Comparison of ENCODE assay signal across 22 cellular contexts in the genomic region with DNA sequence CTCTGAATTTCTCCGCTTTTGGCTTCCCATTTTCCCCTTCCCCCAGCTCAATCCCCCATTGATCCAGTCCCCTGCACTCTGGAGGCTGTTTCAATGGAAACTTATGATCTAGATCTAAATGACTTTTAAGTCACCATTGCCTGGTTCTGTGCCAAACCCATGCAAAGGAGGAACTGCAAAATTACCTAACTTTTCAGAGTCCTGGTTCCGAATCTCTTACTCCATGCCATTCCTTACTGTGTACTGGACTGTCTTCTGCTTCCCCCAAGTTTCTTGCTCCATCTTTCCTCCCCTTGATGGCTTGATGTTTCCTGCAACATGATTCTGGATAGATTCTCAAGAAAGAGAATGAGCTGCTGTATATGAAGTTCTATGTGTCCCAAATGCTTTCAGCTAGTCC.
"Had no signal": no experiment of that assay in that cellular context is flagged by ENCODE, and none has a peak within 500 bp of the region (broad histone marks: within the 10 kb centered on the region; RNA-seq: fewer than 3 reads in every experiment).

No MANE protein-coding gene starts in this region.

- H3K4me3 ChIP-seq: colonic mucosa, esophagus muscularis mucosa, gastroesophageal sphincter, heart left ventricle, hepatocyte, left lung, lower lobe of right lung, mucosa of descending colon had no signal

- DNase-seq: colonic mucosa; cortex of kidney; effector CD8-positive, alpha-beta T cell; foreskin keratinocyte; heart left ventricle; hypothalamus; immature natural killer cell; islet precursor cell; kidney; left cardiac atrium; left lung; left ventricle myocardium superior; lower lobe of right lung; mesenchymal stem cell; mucosa of descending colon; naive B cell; naive thymus-derived CD8-positive, alpha-beta T cell had no signal

- H3K4me1 ChIP-seq: colonic mucosa, foreskin keratinocyte, left lung had no signal

- H3K9me3 ChIP-seq: colonic mucosa, esophagus muscularis mucosa, gastroesophageal sphincter, heart left ventricle, left lung, lower lobe of right lung, mucosa of descending colon had no signal

- H3K36me3 ChIP-seq: colonic mucosa, esophagus muscularis mucosa, gastroesophageal sphincter, heart left ventricle, left lung, lower lobe of right lung had no signal

- H3K27me3 ChIP-seq: colonic mucosa, esophagus muscularis mucosa, gastroesophageal sphincter, left lung had no signal

- H3K27ac ChIP-seq: colonic mucosa, esophagus muscularis mucosa, foreskin keratinocyte, gastroesophageal sphincter, heart left ventricle, hepatocyte, left lung, lower lobe of right lung had no signal

- FAIRE-seq: endothelial cell of umbilical vein, frontal cortex, kidney had no signal
